ENCODE assay signal across 11 cellular contexts in the genomic region with DNA sequence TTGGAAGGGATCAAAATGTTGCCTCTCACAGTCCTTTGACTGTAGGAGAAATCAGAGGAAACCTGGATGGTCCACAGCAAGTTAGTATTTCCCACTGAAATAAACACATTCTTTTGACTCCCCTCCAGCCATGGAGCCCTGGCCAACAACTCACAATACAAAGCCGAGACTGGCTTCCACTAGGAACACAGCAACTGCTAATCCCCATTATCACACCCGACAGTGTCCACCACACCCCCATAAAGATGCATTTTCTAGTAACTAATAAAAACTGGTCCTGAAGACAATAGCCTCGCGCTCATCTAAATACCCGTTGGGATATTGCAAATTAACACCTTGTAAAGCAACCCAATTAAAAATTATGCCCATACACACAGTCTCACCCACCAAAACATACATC. TPM values are rescaled to one million over a fixed set of nuclear protein-coding genes. Genes with fewer than 3 reads are reported as not detected.
DNase-seq lines count a peak whose midpoint lies in the region; ATAC-seq and TF ChIP-seq lines count a peak whose summit lies in the region.
"Had no signal": no experiment of that assay in that cellular context is flagged by ENCODE, and none has a peak within 500 bp of the region (broad histone marks: within the 10 kb centered on the region; RNA-seq: fewer than 3 reads in every experiment).

No MANE protein-coding gene starts in this region.

- H3K4me1 Mint-ChIP-seq in CD8-positive, alpha-beta T cell (ENCODE audit: low read depth), result peaks cover 10% of the 10 kb centered on the region
- H3K4me1 Mint-ChIP-seq in endodermal cell (peaks cover 49% of the 10 kb centered on the region), immature natural killer cell (peaks cover 8 to 11% of the 10 kb centered on the region in 2 donors)

- no peak for ATAC-seq in CD8-positive, alpha-beta T cell
- ATAC-seq in RWPE2 (ENCODE audit: low read depth) (no peak), HG02623 (IDR thresholded peaks at IDR 0.05; ENCODE audit: unreplicated experiment) (no peak), HG03342 (IDR thresholded peaks at IDR 0.05; ENCODE audit: unreplicated experiment) (no peak)
- ATAC-seq: natural killer cell had no signal

- H3K27ac ChIP-seq in CD8-positive, alpha-beta T cell (ENCODE audit: low read depth, low read length), result no peak overlapping the region
- no peak overlapping the region for H3K27ac ChIP-seq in RWPE2 (ENCODE audit: poor library complexity, severe bottlenecking)
- H3K27ac ChIP-seq in endodermal cell (ENCODE audit: low read depth, low read length), result peak overlapping the region; percentile 89
- no peak overlapping the region for H3K27ac ChIP-seq in neuronal stem cell (replicated peaks; ENCODE audit: low read length)

- H3K36me3 ChIP-seq in CD8-positive, alpha-beta T cell (ENCODE audit: insufficient read depth, low read length), result no peaks in the 10 kb centered on the region
- H3K36me3 ChIP-seq in RWPE2 (ENCODE audit: low read depth), result no peaks in the 10 kb centered on the region
- H3K36me3 ChIP-seq in endodermal cell (ENCODE audit: control insufficient read depth, insufficient read depth, low read length), result peaks cover 6% of the 10 kb centered on the region
- peaks cover 0 to 16% of the 10 kb centered on the region in 2 donors for H3K36me3 ChIP-seq in neuronal stem cell (replicated peaks in 1 of 2; ENCODE audit: control insufficient read depth in 2 of 2, insufficient read depth in 2 of 2, low read length in 2 of 2)

- no peaks in the 10 kb centered on the region for H3K36me3 Mint-ChIP-seq in CD8-positive, alpha-beta T cell
- H3K36me3 Mint-ChIP-seq in endodermal cell (ENCODE audit: low read depth) (peaks cover 2% of the 10 kb centered on the region), immature natural killer cell (no peaks in the 10 kb centered on the region)
- H3K36me3 Mint-ChIP-seq: natural killer cell had no signal

- no peak overlapping the region for H2BK12ac ChIP-seq in neuronal stem cell (ENCODE audit: low read length)

- H3K4ac ChIP-seq in neuronal stem cell (ENCODE audit: low read length), result no peak overlapping the region

- no peak overlapping the region for H2BK5ac ChIP-seq in neuronal stem cell (ENCODE audit: low read length)

- no peak for DNase-seq in CD8-positive, alpha-beta T cell
- DNase-seq in RWPE2 (ENCODE audit: low spot score), result no peak
- DNase-seq in endodermal cell, result no peak
- no peak for DNase-seq in neuronal stem cell (ENCODE audit: low spot score)
- DNase-seq in dermis blood vessel endothelial cell, result no peak
- DNase-seq in immature natural killer cell, result no peak
- DNase-seq: GF-D8, natural killer cell had no signal

- H3K4me3 ChIP-seq in CD8-positive, alpha-beta T cell (ENCODE audit: low read depth, low read length), result no peak overlapping the region
- H3K4me3 ChIP-seq in RWPE2 (ENCODE audit: severe bottlenecking) (peak overlapping the region; percentile 94), endodermal cell (ENCODE audit: low read length) (peak overlapping the region; percentile 85), neuronal stem cell (ENCODE audit: low read length in 2 of 2) (peak overlapping the region in 1 of 2 donors; percentile 86)

- peaks cover 4% of the 10 kb centered on the region for H3K27me3 ChIP-seq in CD8-positive, alpha-beta T cell (ENCODE audit: insufficient read depth, low read length)
- no peaks in the 10 kb centered on the region for H3K27me3 ChIP-seq in RWPE2 (ENCODE audit: insufficient read depth, poor library complexity, severe bottlenecking)
- H3K27me3 ChIP-seq in endodermal cell (ENCODE audit: control insufficient read depth, insufficient read depth, low read length, poor library complexity, severe bottlenecking), result no peaks in the 10 kb centered on the region
- no peaks in the 10 kb centered on the region for H3K27me3 ChIP-seq in neuronal stem cell (ENCODE audit: control insufficient read depth in 3 of 3, insufficient read depth in 3 of 3, low read depth in 1 of 3, low read length in 3 of 3)

- H2BK120ac ChIP-seq in neuronal stem cell (ENCODE audit: low read depth, low read length), result no peak overlapping the region

- H3K79me1 ChIP-seq in neuronal stem cell (ENCODE audit: low read depth, low read length), result peaks cover 9% of the 10 kb centered on the region

- POLR2A ChIA-PET in CD8-positive, alpha-beta T cell (lab: Charles Lee), result no interaction called here

- H3K23ac ChIP-seq in neuronal stem cell (ENCODE audit: low read depth, low read length, poor library complexity), result no peak overlapping the region

- H4K8ac ChIP-seq in neuronal stem cell (ENCODE audit: low read depth, low read length), result no peak overlapping the region

- H3K27ac Mint-ChIP-seq in CD8-positive, alpha-beta T cell, result no peak overlapping the region
- H3K27ac Mint-ChIP-seq in endodermal cell, result peak overlapping the region; percentile 98
- no peak overlapping the region for H3K27ac Mint-ChIP-seq in immature natural killer cell
- H3K27ac Mint-ChIP-seq: natural killer cell had no signal

- no peak overlapping the region for H2BK15ac ChIP-seq in neuronal stem cell (ENCODE audit: low read length)

- no peaks in the 10 kb centered on the region for H3K9me3 ChIP-seq in CD8-positive, alpha-beta T cell (ENCODE audit: low read length)
- H3K9me3 ChIP-seq in RWPE2 (ENCODE audit: severe bottlenecking), result no peaks in the 10 kb centered on the region
- H3K9me3 ChIP-seq in endodermal cell (ENCODE audit: control insufficient read depth, low read length), result no peaks in the 10 kb centered on the region
- H3K9me3 ChIP-seq in neuronal stem cell (replicated peaks in 1 of 2; ENCODE audit: control insufficient read depth in 2 of 2, insufficient read depth in 1 of 2, low read depth in 1 of 2, low read length in 2 of 2), result no peaks in the 10 kb centered on the region

- intact Hi-C loops in CD8-positive, alpha-beta T cell (cut with DNase I, micrococcal nuclease), result no loop called here

- H4K91ac ChIP-seq in neuronal stem cell (ENCODE audit: low read depth, low read length, poor library complexity), result no peak overlapping the region

- H3K9ac ChIP-seq in endodermal cell (ENCODE audit: extremely low read depth, low read length, poor library complexity, severe bottlenecking) (peak overlapping the region; percentile 89), neuronal stem cell (ENCODE audit: low read depth, low read length, poor library complexity) (no peak overlapping the region)

- H3K18ac ChIP-seq in neuronal stem cell (ENCODE audit: low read length), result no peak overlapping the region

- TF ChIP-seq CTCF in CD8-positive, alpha-beta T cell (IDR thresholded peaks at IDR 0.05), result no peak
- no peak for TF ChIP-seq CTCF in RWPE2 (IDR thresholded peaks at IDR 0.05; ENCODE audit: poor library complexity, severe bottlenecking)
- TF ChIP-seq CTCF in endodermal cell (conservative IDR thresholded peaks at IDR 0.05), result no peak

- H3K14ac ChIP-seq in neuronal stem cell (ENCODE audit: low read length), result no peak overlapping the region

- peak overlapping the region; percentile 91 for H2AFZ ChIP-seq in neuronal stem cell (ENCODE audit: low read length)

- H2AK5ac ChIP-seq in neuronal stem cell (ENCODE audit: low read depth, low read length), result no peak overlapping the region

- CTCF ChIA-PET in CD8-positive, alpha-beta T cell (lab: Charles Lee), result no interaction called here

- 61 to 67% methylated on average over 5 of the region's 5 CpGs for WGBS in endodermal cell (ENCODE audit: insufficient coverage in 1 of 2, insufficient read length in 1 of 2), 2 experiments
- no CpG with 5 or more reads among the region's 5 CpGs for WGBS in neuronal stem cell (ENCODE audit: extremely low coverage in 2 of 2, insufficient read length in 2 of 2, insufficient replicate concordance in 1 of 2), 2 donors

- H3K4me2 ChIP-seq in neuronal stem cell (ENCODE audit: insufficient read depth, low read length, poor library complexity, severe bottlenecking), result peak overlapping the region; percentile 76

- H3K9me3 Mint-ChIP-seq in CD8-positive, alpha-beta T cell, result no peaks in the 10 kb centered on the region
- no peaks in the 10 kb centered on the region for H3K9me3 Mint-ChIP-seq in endodermal cell
- no peaks in the 10 kb centered on the region for H3K9me3 Mint-ChIP-seq in immature natural killer cell
- H3K9me3 Mint-ChIP-seq: natural killer cell had no signal

- peaks cover 4% of the 10 kb centered on the region for H3K4me1 ChIP-seq in CD8-positive, alpha-beta T cell (ENCODE audit: insufficient read depth, low read length)
- H3K4me1 ChIP-seq in RWPE2 (ENCODE audit: insufficient read depth, poor library complexity, severe bottlenecking) (peaks cover 6% of the 10 kb centered on the region), endodermal cell (ENCODE audit: control insufficient read depth, insufficient read depth, low read length) (peaks cover 21% of the 10 kb centered on the region), neuronal stem cell (ENCODE audit: control insufficient read depth in 2 of 2, insufficient read depth in 1 of 2, low read depth in 1 of 2, low read length in 2 of 2) (peaks cover 8 to 13% of the 10 kb centered on the region in 2 donors)

- H3K27me3 Mint-ChIP-seq in CD8-positive, alpha-beta T cell (ENCODE audit: low read depth), result peaks cover 44% of the 10 kb centered on the region
- H3K27me3 Mint-ChIP-seq in endodermal cell (ENCODE audit: insufficient read depth), result peaks cover 8% of the 10 kb centered on the region
- H3K27me3 Mint-ChIP-seq in immature natural killer cell (ENCODE audit: low read depth in 3 of 3), result peaks cover 10 to 18% (median 14%) of the 10 kb centered on the region in 3 donors

- H3K4me3 Mint-ChIP-seq in CD8-positive, alpha-beta T cell, result peak overlapping the region; percentile 80
- H3K4me3 Mint-ChIP-seq in endodermal cell (peak overlapping the region; percentile 87), immature natural killer cell (peak overlapping the region in 1 of 5 donors; percentile 4)

RNA-seq across cellular contexts. Expression of gene MACROH2A2, which starts 0.8 kb away (rescaled TPM):
- total RNA-seq in CD8-positive, alpha-beta T cell, result 1 to 10 TPM; 2.5 to 2.6 TPM
- total RNA-seq in endodermal cell, result 100 to 1,000 TPM; 177 to 187 TPM
- 171 TPM for polyA plus RNA-seq in endodermal cell (2013, experiment 1 of 2)
- 163 TPM for polyA plus RNA-seq in endodermal cell (2013, experiment 2 of 2)
- 208 TPM for polyA plus RNA-seq in neuronal stem cell (2013, experiment 1 of 2)
- polyA plus RNA-seq in neuronal stem cell (2013, experiment 2 of 2), result 208 TPM
- under 0.01 and 0.05 TPM in 2 replicates for total RNA-seq in dermis blood vessel endothelial cell
- polyA plus RNA-seq in immature natural killer cell, result 1 to 10 TPM in 1 of 3 donors, under 1 TPM in 1, not detected in 1; 0.57 to 1.1 TPM
- total RNA-seq: endothelial cell of umbilical vein had no signal

Comparison
In these comparisons a context has a peak if more than half of its experiments do, and no peak if none do; other contexts are left out.
1. RNA of gene MACROH2A2, which starts 0.8 kb away (total RNA-seq): 177 to 187 TPM in endodermal cell; 2.5 to 2.6 TPM in CD8-positive, alpha-beta T cell and under 0.01 to 0.05 TPM in dermis blood vessel endothelial cell; every median in the first group is over 10 times any median in the second.